Comparison of ENCODE assay signal across 10 cellular contexts in the genomic region with DNA sequence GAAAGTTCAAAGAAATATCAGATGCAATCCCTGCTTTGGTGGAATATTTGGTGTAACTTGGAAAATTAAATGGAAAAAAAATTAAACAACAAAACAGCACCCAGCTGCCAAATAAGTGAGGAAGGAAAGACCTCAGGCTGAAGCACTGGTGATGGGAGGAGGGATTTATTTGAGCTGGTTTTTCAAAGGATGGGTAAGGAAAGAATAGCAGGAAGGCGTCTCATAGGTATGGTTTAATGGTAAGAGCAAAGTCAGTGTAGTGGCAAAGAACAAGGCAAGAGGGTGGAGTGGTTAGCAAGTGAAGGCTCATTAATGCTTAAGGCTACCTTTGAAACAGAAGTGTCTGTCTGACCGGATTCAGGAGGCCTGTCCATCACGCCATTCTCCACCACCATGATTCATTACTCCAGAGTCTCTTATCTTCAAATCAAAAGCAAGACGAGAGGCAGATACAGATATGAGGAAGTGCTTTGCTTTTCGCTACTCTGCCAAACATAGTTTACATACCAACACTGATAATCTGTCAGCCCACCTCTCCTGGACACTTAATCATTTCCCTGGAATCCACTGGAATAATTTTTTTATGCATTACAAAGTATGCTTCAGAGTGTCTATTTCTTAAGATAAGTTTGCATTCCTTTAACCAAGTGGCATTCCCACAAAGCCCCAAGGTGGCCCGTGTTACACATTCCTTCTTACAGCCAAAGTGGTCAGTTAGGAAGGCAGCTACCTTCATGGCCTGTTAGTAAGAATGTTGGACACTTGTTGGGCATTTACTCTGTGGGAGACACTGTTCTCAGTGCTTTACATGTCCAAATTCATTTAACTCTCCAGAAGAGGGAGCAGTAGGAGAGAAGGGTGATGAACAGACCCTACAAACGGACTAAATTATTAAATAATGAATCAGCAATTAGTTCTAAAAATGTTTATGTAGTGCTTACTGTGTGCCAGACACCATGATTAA.
DNase-seq lines count a peak whose midpoint lies in the region; ATAC-seq and TF ChIP-seq lines count a peak whose summit lies in the region.
"Had no signal": no experiment of that assay in that cellular context is flagged by ENCODE, and none has a peak within 500 bp of the region (broad histone marks: within the 10 kb centered on the region; RNA-seq: fewer than 3 reads in every experiment).

No MANE protein-coding gene starts in this region.

- BruUV-seq in Calu3 (replicated peaks; lab: Mats Ljungman, UMichigan): no TSS peak

- no peak overlapping the region for H2AFZ ChIP-seq in Loucy (ENCODE audit: low read length)

- no peaks in the 10 kb centered on the region for H3K27me3 ChIP-seq in Loucy (ENCODE audit: insufficient read depth, low read length, poor library complexity, severe bottlenecking)

- TF ChIP-seq CTCF in Calu3 (IDR thresholded peaks at IDR 0.05; ENCODE audit: unreplicated experiment) (no peak), Loucy (conservative IDR thresholded peaks at IDR 0.05; ENCODE audit: low read length) (peak; percentile 55), chondrocyte (IDR thresholded peaks at IDR 0.05) (peak; percentile 80), lower leg skin (IDR thresholded peaks at IDR 0.05) (no peak)

- DNase-seq in Calu3 (peak; percentile 63), chondrocyte (ENCODE audit: low spot score) (no peak), non-pigmented ciliary epithelial cell (ENCODE audit: low read depth) (peak; percentile 97), lower leg skin (ENCODE audit: low spot score in 2 of 2) (no peak), HEK293T (ENCODE audit: extremely low spot score) (no peak)
- DNase-seq: head of caudate nucleus; stimulated activated CD4-positive, alpha-beta T cell treated with anti-CD3 and anti-CD28 coated beads, Interleukin-15, amount 100 ng/mL, for 24 hours had no signal

- H3K9ac ChIP-seq in Loucy (ENCODE audit: low read depth, low read length, poor library complexity, severe bottlenecking): no peak overlapping the region

- no peak for TF ChIP-seq POLR2A in lower leg skin (IDR thresholded peaks at IDR 0.05)

- H3K4me1 ChIP-seq in Loucy (ENCODE audit: insufficient read depth, low read length, poor library complexity, severe bottlenecking): peaks cover 3% of the 10 kb centered on the region

- no peak overlapping the region for H3K4me3 ChIP-seq in Loucy (ENCODE audit: low read length, poor library complexity, severe bottlenecking)
- no peak overlapping the region for H3K4me3 ChIP-seq in lower leg skin (ENCODE audit: low read depth, poor library complexity, severe bottlenecking)

- ATAC-seq in GM19324 (IDR thresholded peaks at IDR 0.05; ENCODE audit: low FRiP score, unreplicated experiment) (no peak), HG02642 (IDR thresholded peaks at IDR 0.05; ENCODE audit: poor library complexity, unreplicated experiment) (no peak)

- no peak overlapping the region for H3K4me2 ChIP-seq in Loucy (ENCODE audit: low read depth, low read length, poor library complexity, severe bottlenecking)

- intact Hi-C loops in Calu3 (cut with micrococcal nuclease; ENCODE audit: unreplicated experiment) (loop anchor here (1.0 to 5.0 kb wide), 6 partner anchors 87 to 322 kb away; a partner anchor contains a TSS), lower leg skin (cut with DNase I; ENCODE audit: low total_unique reads) (no loop called here)

- H3K4me3 Mint-ChIP-seq in Calu3 (ENCODE audit: low read depth, unreplicated experiment) (peak overlapping the region; percentile 3), chondrocyte (ENCODE audit: unreplicated experiment) (no peak overlapping the region)

- POLR2A ChIA-PET in HEK293T (lab: Yijun Ruan, JAX): interaction anchor here (0.5 kb wide), 1 partner anchor 228 kb away, joined by 3 read pairs; no protein-coding TSS in a partner anchor

- peaks cover 86% of the 10 kb centered on the region for H3K4me1 Mint-ChIP-seq in Calu3 (ENCODE audit: low read depth, unreplicated experiment)
- H3K4me1 Mint-ChIP-seq in chondrocyte (ENCODE audit: low read depth): peaks cover 87% of the 10 kb centered on the region

- no peaks in the 10 kb centered on the region for H3K9me3 Mint-ChIP-seq in Calu3 (ENCODE audit: low read depth, unreplicated experiment)
- no peaks in the 10 kb centered on the region for H3K9me3 Mint-ChIP-seq in chondrocyte (ENCODE audit: low read depth)

- H3K36me3 Mint-ChIP-seq in Calu3 (ENCODE audit: insufficient read depth, unreplicated experiment): peaks cover 20% of the 10 kb centered on the region
- H3K36me3 Mint-ChIP-seq in chondrocyte (ENCODE audit: low read depth): no peaks in the 10 kb centered on the region

- H3F3A ChIP-seq in Loucy (ENCODE audit: low read depth): no peaks in the 10 kb centered on the region

- CTCF ChIA-PET in Calu3 (lab: Charles Lee) (interaction anchor here (0.6 to 2.1 kb wide), 10 partner anchors 9 to 246 kb away, joined by 3 to 12 read pairs (median 6); a partner anchor contains a TSS), HEK293T (lab: Yijun Ruan, JAX) (interaction anchor here (1.0 kb wide), 2 partner anchors 220 to 224 kb away, joined by 3 read pairs; no protein-coding TSS in a partner anchor)

- H3K36me3 ChIP-seq in Loucy (ENCODE audit: insufficient read depth, low read length): no peaks in the 10 kb centered on the region

- no peaks in the 10 kb centered on the region for H3K9me2 ChIP-seq in Loucy (replicated peaks; ENCODE audit: low read depth, low read length)

- H3K79me2 ChIP-seq in Loucy (ENCODE audit: insufficient read depth, low read length): no peaks in the 10 kb centered on the region

- WGBS in lower leg skin, 2 donors: 67 to 70% methylated on average over 7 of the region's 7 CpGs

- H3K27me3 Mint-ChIP-seq in Calu3 (ENCODE audit: unreplicated experiment) (no peaks in the 10 kb centered on the region), chondrocyte (ENCODE audit: low read depth) (no peaks in the 10 kb centered on the region)

- H4K20me1 ChIP-seq in Loucy (ENCODE audit: insufficient read depth, low read length, poor library complexity, severe bottlenecking): no peaks in the 10 kb centered on the region

- H3K27ac Mint-ChIP-seq in Calu3 (ENCODE audit: unreplicated experiment) (peak overlapping the region; percentile 56), chondrocyte (ENCODE audit: unreplicated experiment) (peak overlapping the region; percentile 87)

- no peaks in the 10 kb centered on the region for H3K9me3 ChIP-seq in Loucy (ENCODE audit: insufficient read depth, low read depth, low read length)

TF ChIP-seq in HEK293T, 16 proteins besides CTCF, POLR2A, EP300 and RAD21:
- TF ChIP-seq CTBP1 (IDR thresholded peaks at IDR 0.05; ENCODE audit: borderline replicate concordance) (no peak), SP1 (IDR thresholded peaks at IDR 0.05) (no peak), SUZ12 (IDR thresholded peaks at IDR 0.05) (no peak), BHLHE40 (IDR thresholded peaks at IDR 0.05; ENCODE audit: borderline replicate concordance) (no peak), FOXA1 (IDR thresholded peaks at IDR 0.05) (no peak), ELF4 (IDR thresholded peaks at IDR 0.05) (no peak), HDGF (IDR thresholded peaks at IDR 0.05; ENCODE audit: borderline replicate concordance) (no peak), NFRKB (IDR thresholded peaks at IDR 0.05) (no peak), ZNF384 (IDR thresholded peaks at IDR 0.05) (no peak), FOXM1 (IDR thresholded peaks at IDR 0.05; ENCODE audit: borderline replicate concordance) (no peak), FOXK2 (IDR thresholded peaks at IDR 0.05) (no peak), L3MBTL2 (conservative IDR thresholded peaks at IDR 0.05) (no peak), ARNT (IDR thresholded peaks at IDR 0.05) (no peak), TARDBP (IDR thresholded peaks at IDR 0.05) (no peak), LEF1 (IDR thresholded peaks at IDR 0.05; ENCODE audit: borderline replicate concordance) (no peak)
- TF ChIP-seq, protein P1, sequence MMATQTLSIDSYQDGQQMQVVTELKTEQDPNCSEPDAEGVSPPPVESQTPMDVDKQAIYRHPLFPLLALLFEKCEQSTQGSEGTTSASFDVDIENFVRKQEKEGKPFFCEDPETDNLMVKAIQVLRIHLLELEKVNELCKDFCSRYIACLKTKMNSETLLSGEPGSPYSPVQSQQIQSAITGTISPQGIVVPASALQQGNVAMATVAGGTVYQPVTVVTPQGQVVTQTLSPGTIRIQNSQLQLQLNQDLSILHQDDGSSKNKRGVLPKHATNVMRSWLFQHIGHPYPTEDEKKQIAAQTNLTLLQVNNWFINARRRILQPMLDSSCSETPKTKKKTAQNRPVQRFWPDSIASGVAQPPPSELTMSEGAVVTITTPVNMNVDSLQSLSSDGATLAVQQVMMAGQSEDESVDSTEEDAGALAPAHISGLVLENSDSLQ (IDR thresholded peaks at IDR 0.05): no peak
TF ChIP-seq in HEK293T: peak in this region for 0.

Comparison
In these comparisons a context has a peak if more than half of its experiments do, and no peak if none do; other contexts are left out.
1. DNase-seq: peak in Calu3 (single experiment) and non-pigmented ciliary epithelial cell (single experiment); none in chondrocyte (single experiment), lower leg skin (0 of 2) and HEK293T (single experiment).
2. CTCF ChIP-seq: peak in Loucy (single experiment) and chondrocyte (single experiment); none in Calu3 (single experiment) and lower leg skin (0 of 3).